In the genomic region with DNA sequence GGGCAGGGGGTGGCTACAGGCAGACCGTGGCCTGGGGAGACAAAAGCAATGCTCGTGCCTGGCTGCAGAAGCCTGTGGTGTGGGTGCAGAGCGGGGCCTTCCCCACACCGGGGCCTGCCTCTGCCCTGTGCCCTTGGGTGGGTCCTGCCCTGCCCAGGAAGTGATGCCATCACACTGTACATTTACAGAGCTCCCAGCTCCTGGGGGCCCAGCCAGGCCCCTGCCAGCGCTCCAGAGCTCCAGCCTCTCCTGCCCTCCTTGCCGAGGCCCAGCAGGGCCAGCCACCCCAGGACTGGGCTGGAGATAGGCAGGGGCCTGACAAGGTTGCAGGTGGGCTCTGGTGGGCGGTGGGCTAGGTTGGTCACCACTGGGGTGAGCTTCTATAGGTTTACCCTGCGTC, we compare ENCODE assay signal across 8 cellular contexts. TPM values are rescaled to one million over a fixed set of nuclear protein-coding genes. Genes with fewer than 3 reads are reported as not detected.
DNase-seq lines count a peak whose midpoint lies in the region; ATAC-seq and TF ChIP-seq lines count a peak whose summit lies in the region.

No MANE protein-coding gene starts in this region.

- DNase-seq in EH (ENCODE audit: low read depth) (peak; percentile 11), MG63 (no peak), osteoblast (ENCODE audit: insufficient read length, low spot score, missing footprints) (no peak), RKO (ENCODE audit: low spot score) (no peak), NCI-H510A (lab: John Stamatoyannopoulos, UW) (no peak)
- DNase-seq in stimulated activated CD4-positive, alpha-beta T cell treated with anti-CD3 and anti-CD28 coated beads, Interleukin-15, amount 100 ng/mL, for 24 hours, result no peak

- H3K9me3 ChIP-seq in MG63, result peaks cover 3% of the 10 kb centered on the region; the same call in 1 of the 2 replicates
- no peaks in the 10 kb centered on the region for H3K9me3 ChIP-seq in ectodermal cell (ENCODE audit: control insufficient read depth, low read length)
- H3K9me3 ChIP-seq in osteoblast (ENCODE audit: low read depth, low read length), result no peaks in the 10 kb centered on the region

- H3K4me2 ChIP-seq in osteoblast (ENCODE audit: insufficient read depth, low read length), result peak overlapping the region; percentile 93

- H3K27me3 ChIP-seq in MG63 (no peaks in the 10 kb centered on the region), ectodermal cell (ENCODE audit: control insufficient read depth, insufficient read depth, low read length, poor library complexity, severe bottlenecking) (no peaks in the 10 kb centered on the region), osteoblast (ENCODE audit: insufficient read depth, low read length) (no peaks in the 10 kb centered on the region)

- no peak for TF ChIP-seq CTCF in osteoblast (IDR thresholded peaks at IDR 0.05; ENCODE audit: extremely low read depth, low read depth, low read length)

- H3K4me1 ChIP-seq in ectodermal cell (ENCODE audit: control insufficient read depth, insufficient read depth, low read length) (peaks cover 7% of the 10 kb centered on the region), osteoblast (ENCODE audit: insufficient read depth, low read length) (peaks cover 5% of the 10 kb centered on the region)

- peak overlapping the region; percentile 53 for H2AFZ ChIP-seq in osteoblast (ENCODE audit: low read length)

- no peak for ATAC-seq in HG02623 (IDR thresholded peaks at IDR 0.05; ENCODE audit: unreplicated experiment)

- peak overlapping the region; percentile 48 for H3K4me3 ChIP-seq in MG63
- H3K4me3 ChIP-seq in ectodermal cell (ENCODE audit: insufficient read depth, low read depth, low read length), result peak overlapping the region; percentile 42
- peak overlapping the region; percentile 69 for H3K4me3 ChIP-seq in osteoblast (ENCODE audit: insufficient read depth, low read length)

- H4K20me1 ChIP-seq in osteoblast (ENCODE audit: insufficient read depth, low read length), result no peaks in the 10 kb centered on the region

- H3K27ac ChIP-seq in ectodermal cell (ENCODE audit: insufficient read depth, low read depth, low read length, poor library complexity, severe bottlenecking) (no peak overlapping the region), osteoblast (ENCODE audit: low read depth, low read length) (no peak overlapping the region)

- no peaks in the 10 kb centered on the region for H3K36me3 ChIP-seq in MG63
- H3K36me3 ChIP-seq in ectodermal cell (ENCODE audit: control insufficient read depth, insufficient read depth, low read length), result no peaks in the 10 kb centered on the region
- no peaks in the 10 kb centered on the region for H3K36me3 ChIP-seq in osteoblast (ENCODE audit: insufficient read depth, low read length)

- no peaks in the 10 kb centered on the region for H3K79me2 ChIP-seq in osteoblast (ENCODE audit: insufficient read depth, low read length)

- 63 to 64% methylated on average over 8 of the region's 8 CpGs for WGBS in ectodermal cell, 2 experiments

RNA-seq across cellular contexts. Expression of a gene that starts 40.2 kb away (rescaled TPM):
- total RNA-seq in MG63 (2014; rRNA removed; shearing (Covaris generic); ENCODE audit: low replicate concordance), result not detected in 2 replicates
- not detected for polyA plus RNA-seq in ectodermal cell (2013, experiment 1 of 4)
- polyA plus RNA-seq in ectodermal cell (2013, experiment 2 of 4), result 0.20 TPM
- 0.27 TPM for polyA plus RNA-seq in ectodermal cell (2013, experiment 3 of 4)
- 0.24 TPM for polyA plus RNA-seq in ectodermal cell (2013, experiment 4 of 4)
- total RNA-seq in osteoblast, result not detected in 2 replicates

RNA-seq across cellular contexts. Expression of a gene that starts 46.4 kb away (rescaled TPM):
- total RNA-seq in MG63 (2014; rRNA removed; shearing (Covaris generic); ENCODE audit: low replicate concordance), result 20.6 and 27.3 TPM in 2 replicates
- 26.7 TPM for polyA plus RNA-seq in ectodermal cell (2013, experiment 1 of 4)
- polyA plus RNA-seq in ectodermal cell (2013, experiment 2 of 4), result 27.0 TPM
- polyA plus RNA-seq in ectodermal cell (2013, experiment 3 of 4), result 18.4 TPM
- polyA plus RNA-seq in ectodermal cell (2013, experiment 4 of 4), result 18.5 TPM
- 30.8 and 35.9 TPM in 2 replicates for total RNA-seq in osteoblast
